Comparison of ENCODE assay signal across 12 cellular contexts in genomic region chr1:214338212-214338611, GRCh38.
"Had no signal": no experiment of that assay in that cellular context is flagged by ENCODE, and none has a peak within 500 bp of the region (broad histone marks: within the 10 kb centered on the region; RNA-seq: fewer than 3 reads in every experiment).

No MANE protein-coding gene starts in this region.

- H3K27me3 ChIP-seq: brain microvascular endothelial cell, ovary, tibial nerve had no signal

- H3K27ac ChIP-seq: brain microvascular endothelial cell, ovary, tibial nerve had no signal

- H3K4me3 ChIP-seq: lung, ovary, smooth muscle cell, tibial nerve had no signal

- H3K9me3 ChIP-seq: ovary, tibial nerve had no signal

- DNase-seq: activated CD4-positive, alpha-beta T cell treated with anti-CD3 and anti-CD28 coated beads, Interleukin-2, amount 10 ng/mL, durations not matched to agents 24 days and 14 days; activated T-cell treated with anti-CD3 and anti-CD28 coated beads for 4 hours; cerebellar nuclear complex; hippocampal formation; ovary; SHP77 had no signal

- H3K36me3 ChIP-seq: ovary had no signal

- ATAC-seq: activated naive CD4-positive, alpha-beta T cell treated with anti-CD3 and anti-CD28 coated beads, Interleukin-2, amount 50 U/mL, for 72 hours; natural killer cell treated with Interleukin-12 subunit alpha and Interleukin-12 subunit beta and Interleukin-15 and Interleukin-18, amount 100 ng/mL, for 72 hours had no signal
